16 cellular contexts compared by ENCODE assay signal in genomic region chr12:132529156-132529839, GRCh38. TPM values are rescaled to one million over a fixed set of nuclear protein-coding genes. Genes with fewer than 3 reads are reported as not detected.
DNase-seq lines count a peak whose midpoint lies in the region; TF ChIP-seq lines count a peak whose summit lies in the region.
"Had no signal": no experiment of that assay in that cellular context is flagged by ENCODE, and none has a peak within 500 bp of the region (broad histone marks: within the 10 kb centered on the region; RNA-seq: fewer than 3 reads in every experiment).

No MANE protein-coding gene starts in this region.

- no peak for TF ChIP-seq RAD21 in neural cell (conservative IDR thresholded peaks at IDR 0.05)

- peak overlapping the region; percentile 99 for H3K4me2 ChIP-seq in BLaER1
- no peak overlapping the region for H3K4me2 ChIP-seq in neural cell (ENCODE audit: low read length)
- H3K4me2 ChIP-seq: GM23338 had no signal

- H4K20me1 ChIP-seq in BLaER1 (no peaks in the 10 kb centered on the region), neural cell (ENCODE audit: insufficient read depth) (no peaks in the 10 kb centered on the region)

- POLR2A ChIA-PET in HEK293T (lab: Yijun Ruan, JAX), result no interaction called here

- H3F3A ChIP-seq in neural cell (ENCODE audit: insufficient read depth, low read length, poor library complexity, severe bottlenecking), result no peaks in the 10 kb centered on the region

- peak overlapping the region; percentile 61 for H3K4me3 ChIP-seq in BLaER1
- no peak overlapping the region for H3K4me3 ChIP-seq in WERI-Rb-1 (ENCODE audit: low read depth, low read length)
- no peak overlapping the region for H3K4me3 ChIP-seq in neural cell (ENCODE audit: low read length)
- no peak overlapping the region for H3K4me3 ChIP-seq in spleen
- H3K4me3 ChIP-seq: GM23338 had no signal

- no peak for DNase-seq in WERI-Rb-1
- no peak for DNase-seq in epithelial cell of prostate (ENCODE audit: low read depth, low spot score)
- DNase-seq in NCI-H1105 (lab: John Stamatoyannopoulos, UW), result no peak
- no peak for DNase-seq in COLO829 (ENCODE audit: low spot score)
- no peak for DNase-seq in HEK293T (ENCODE audit: extremely low spot score)
- no peak for DNase-seq in spleen
- DNase-seq: AML-193; C1 segment of cervical spinal cord; CD4-positive, alpha-beta memory T cell; COR-L47; DND-41; GDM1 had no signal

- TF ChIP-seq CTCF in WERI-Rb-1 (IDR thresholded peaks at IDR 0.05; ENCODE audit: low read depth, low read length) (no peak), neural cell (IDR thresholded peaks at IDR 0.05; ENCODE audit: poor library complexity, severe bottlenecking) (no peak), spleen (IDR thresholded peaks at IDR 0.05 in 8 of 11, conservative IDR thresholded peaks at IDR 0.05 in 3 of 11) (no peak)

- CTCF ChIA-PET in HEK293T (lab: Yijun Ruan, JAX), result no interaction called here

- H3K4me1 ChIP-seq in BLaER1 (peaks cover 99% of the 10 kb centered on the region), spleen (peaks cover 0 to 10% (median under 1%) of the 10 kb centered on the region in 6 donors)

- no peak for TF ChIP-seq EP300 in neural cell (conservative IDR thresholded peaks at IDR 0.05; ENCODE audit: poor library complexity, severe bottlenecking)

- H3K9ac ChIP-seq in BLaER1 (peak overlapping the region; percentile 81), neural cell (ENCODE audit: low read length) (no peak overlapping the region)

- no peak for TF ChIP-seq POLR2A in spleen (IDR thresholded peaks at IDR 0.05)

- intact Hi-C loops in spleen (cut with DNase I; ENCODE audit: low total_unique reads), result no loop called here

- no peaks in the 10 kb centered on the region for H3K79me2 ChIP-seq in neural cell (replicated peaks; ENCODE audit: insufficient read depth, low read length)

- H3K27ac ChIP-seq in BLaER1, result peak overlapping the region; percentile 96
- peak overlapping the region; percentile 99 for H3K27ac ChIP-seq in WERI-Rb-1
- H3K27ac ChIP-seq in epithelial cell of prostate, result peak overlapping the region; percentile 22
- H3K27ac ChIP-seq in neural cell (ENCODE audit: low read length), result peak overlapping the region; percentile 72
- no peak overlapping the region for H3K27ac ChIP-seq in spleen
- H3K27ac ChIP-seq: 22Rv1 had no signal

- H3K27me3 ChIP-seq in BLaER1 (no peaks in the 10 kb centered on the region), WERI-Rb-1 (ENCODE audit: insufficient read depth, low read depth, severe bottlenecking) (no peaks in the 10 kb centered on the region), neural cell (ENCODE audit: insufficient read depth, low read depth, low read length) (no peaks in the 10 kb centered on the region), spleen (replicated peaks in 1 of 7) (no peaks in the 10 kb centered on the region)

- no peaks in the 10 kb centered on the region for H3K9me2 ChIP-seq in neural cell (ENCODE audit: insufficient read depth, low read length)

- 88 to 95% (median 94%) methylated on average over 7 to 11 of the region's 11 CpGs for WGBS in spleen, 5 donors

- H3K9me3 ChIP-seq in BLaER1 (no peaks in the 10 kb centered on the region), WERI-Rb-1 (ENCODE audit: severe bottlenecking) (peaks cover 32% of the 10 kb centered on the region), neural cell (ENCODE audit: low read length) (no peaks in the 10 kb centered on the region), spleen (no peaks in the 10 kb centered on the region)

- H3K36me3 ChIP-seq in BLaER1 (no peaks in the 10 kb centered on the region), WERI-Rb-1 (peaks cover 17% of the 10 kb centered on the region), neural cell (ENCODE audit: insufficient read depth, low read length) (no peaks in the 10 kb centered on the region), spleen (peaks cover 0 to 82% (median 4%) of the 10 kb centered on the region in 6 donors)

- H2AFZ ChIP-seq in neural cell (ENCODE audit: low read depth, low read length), result no peak overlapping the region
- H2AFZ ChIP-seq: GM23338 had no signal

TF ChIP-seq in neural cell, 6 proteins besides CTCF, POLR2A, EP300 and RAD21:
- TF ChIP-seq SMC3 (conservative IDR thresholded peaks at IDR 0.05; ENCODE audit: poor library complexity), result no peak
- TF ChIP-seq TAF1 (IDR thresholded peaks at IDR 0.05; ENCODE audit: low read depth), result no peak
- TF ChIP-seq REST (IDR thresholded peaks at IDR 0.05; ENCODE audit: borderline replicate concordance), result no peak
- TF ChIP-seq MXI1 (conservative IDR thresholded peaks at IDR 0.05; ENCODE audit: poor library complexity, severe bottlenecking), result no peak
- no peak for TF ChIP-seq EZH2 (IDR thresholded peaks at IDR 0.05; ENCODE audit: borderline replicate concordance, insufficient read depth, low read length, poor library complexity, severe bottlenecking)
- TF ChIP-seq POLR2AphosphoS5 (IDR thresholded peaks at IDR 0.05), result no peak

TF ChIP-seq in HEK293T, 16 proteins besides CTCF, POLR2A, EP300 and RAD21:
- no peak for TF ChIP-seq ELF4 (IDR thresholded peaks at IDR 0.05)
- no peak for TF ChIP-seq SP1 (IDR thresholded peaks at IDR 0.05)
- no peak for TF ChIP-seq ARNT (IDR thresholded peaks at IDR 0.05)
- no peak for TF ChIP-seq TARDBP (IDR thresholded peaks at IDR 0.05)
- no peak for TF ChIP-seq FOXK2 (IDR thresholded peaks at IDR 0.05)
- no peak for TF ChIP-seq L3MBTL2 (conservative IDR thresholded peaks at IDR 0.05)
- no peak for TF ChIP-seq NFRKB (IDR thresholded peaks at IDR 0.05)
- TF ChIP-seq SUZ12 (IDR thresholded peaks at IDR 0.05), result no peak
- no peak for TF ChIP-seq ZNF384 (IDR thresholded peaks at IDR 0.05)
- TF ChIP-seq PKNOX1 (IDR thresholded peaks at IDR 0.05), result no peak
- TF ChIP-seq FOXM1 (IDR thresholded peaks at IDR 0.05; ENCODE audit: borderline replicate concordance), result no peak
- no peak for TF ChIP-seq FOXA1 (IDR thresholded peaks at IDR 0.05)
- TF ChIP-seq LEF1 (IDR thresholded peaks at IDR 0.05; ENCODE audit: borderline replicate concordance), result no peak
- no peak for TF ChIP-seq BHLHE40 (IDR thresholded peaks at IDR 0.05; ENCODE audit: borderline replicate concordance)
- no peak for TF ChIP-seq HDGF (IDR thresholded peaks at IDR 0.05; ENCODE audit: borderline replicate concordance)
- TF ChIP-seq CTBP1 (IDR thresholded peaks at IDR 0.05; ENCODE audit: borderline replicate concordance), result no peak

RNA-seq across cellular contexts. Expression of gene FBRSL1, which starts 39.3 kb away (rescaled TPM):
- 11.9 and 37.0 TPM in 2 replicates for polyA plus RNA-seq in neural cell
- 19.3 and 23.6 TPM in 2 replicates for polyA minus RNA-seq in neural cell
- total RNA-seq in spleen, result 100 to 1,000 TPM in 1 of 7 donors, 10 to 100 TPM in 6; 28.3 to 161 (median 60.4) TPM
- 10 to 100 TPM; 14.3 to 40.3 (median 22.3) TPM for polyA plus RNA-seq in spleen

Comparison
In these comparisons a context has a peak if more than half of its experiments do, and no peak if none do; other contexts are left out.
1. H3K27ac ChIP-seq: peak in BLaER1 (single experiment), WERI-Rb-1 (single experiment), epithelial cell of prostate (single experiment) and neural cell (single experiment); none in spleen (0 of 8).